Comparison of ENCODE assay signal across 35 cellular contexts in genomic region chr12:21580748-21581495, GRCh38. TPM values are rescaled to one million over a fixed set of nuclear protein-coding genes. Genes with fewer than 3 reads are reported as not detected.
"Had no signal": no experiment of that assay in that cellular context is flagged by ENCODE, and none has a peak within 500 bp of the region (broad histone marks: within the 10 kb centered on the region; RNA-seq: fewer than 3 reads in every experiment).

No MANE protein-coding gene starts in this region.

- H3K27ac Mint-ChIP-seq: activated naive CD4-positive, alpha-beta T cell treated with anti-CD3 and anti-CD28 coated beads, Interleukin-2, amount 10 ng/mL, durations not matched to agents 7 days and 5 days; activated T-cell treated with anti-CD3 and anti-CD28 coated beads, Interleukin-2, amount 50 U/mL, for 24 hours; effector memory CD8-positive, alpha-beta T cell; nephron; progenitor cell of endocrine pancreas; T-helper 17 cell had no signal

- H3K27me3 Mint-ChIP-seq: progenitor cell of endocrine pancreas had no signal

- H3K9me3 Mint-ChIP-seq: activated naive CD4-positive, alpha-beta T cell treated with anti-CD3 and anti-CD28 coated beads, Interleukin-2, amount 10 ng/mL, durations not matched to agents 7 days and 5 days; activated T-cell treated with anti-CD3 and anti-CD28 coated beads, Interleukin-2, amount 50 U/mL, for 24 hours; effector memory CD8-positive, alpha-beta T cell; nephron had no signal

- ATAC-seq: activated CD4-positive, CD25-positive, alpha-beta regulatory T cell treated with anti-CD3 and anti-CD28 coated beads, Interleukin-2, amount 50 U/mL, for 24 hours; effector memory CD8-positive, alpha-beta T cell; gastrocnemius medialis; left cardiac atrium; left ventricle myocardium superior; T-helper 17 cell; upper lobe of right lung had no signal

- H3K4me3 Mint-ChIP-seq: activated naive CD4-positive, alpha-beta T cell treated with anti-CD3 and anti-CD28 coated beads, Interleukin-2, amount 10 ng/mL, durations not matched to agents 7 days and 5 days; activated T-cell treated with anti-CD3 and anti-CD28 coated beads, Interleukin-2, amount 50 U/mL, for 24 hours; effector memory CD8-positive, alpha-beta T cell; nephron; T-helper 17 cell had no signal

- DNase-seq: activated CD4-positive, alpha-beta T cell treated with anti-CD3 and anti-CD28 coated beads for 48 hours; activated CD4-positive, alpha-beta T cell treated with anti-CD3 and anti-CD28 coated beads, Interleukin-2, amount 50 U/mL, for 48 hours; activated CD8-positive, alpha-beta memory T cell treated with anti-CD3 and anti-CD28 coated beads, Interleukin-2, amount 50 U/mL, for 4 hours; activated gamma-delta T cell; activated naive CD4-positive, alpha-beta T cell treated with anti-CD3 and anti-CD28 coated beads, Interleukin-2, amount 10 ng/mL, durations not matched to agents 7 days and 5 days; activated T-cell treated with anti-CD3 and anti-CD28 coated beads, Interleukin-2, amount 50 U/mL, for 24 hours; amniotic stem cell; brain microvascular endothelial cell; dorsolateral prefrontal cortex; effector memory CD8-positive, alpha-beta T cell; erythroblast; gastrocnemius medialis; glutamatergic neuron; left cardiac atrium; left ventricle myocardium superior; mammary epithelial cell; retina; sigmoid colon; small intestine; stimulated activated CD4-positive, alpha-beta T cell treated with anti-CD3 and anti-CD28 coated beads, Interleukin-1b, Interleukin-23, amount 100 ng/mL, for 48 hours; stimulated activated naive CD4-positive, alpha-beta T cell; T-helper 17 cell; T1000; tibial artery; upper lobe of right lung; WERI-Rb-1 had no signal

- H3K36me3 Mint-ChIP-seq: activated naive CD4-positive, alpha-beta T cell treated with anti-CD3 and anti-CD28 coated beads, Interleukin-2, amount 10 ng/mL, durations not matched to agents 7 days and 5 days had no signal

- H3K4me1 Mint-ChIP-seq: activated naive CD4-positive, alpha-beta T cell treated with anti-CD3 and anti-CD28 coated beads, Interleukin-2, amount 10 ng/mL, durations not matched to agents 7 days and 5 days; nephron; T-helper 17 cell had no signal

RNA-seq across cellular contexts. Expression of gene GYS2, which starts 23.7 kb away (rescaled TPM):
- total RNA-seq: activated CD8-positive, alpha-beta memory T cell treated with anti-CD3 and anti-CD28 coated beads for 36 hours; astrocyte; cardiac septum; cerebellum; left ventricle myocardium superior; mammary epithelial cell; mucosa of gallbladder; osteocyte; progenitor cell of endocrine pancreas; upper lobe of right lung had no signal
